ENCODE assay signal across 25 cellular contexts in genomic region chr2:14551069-14551468, GRCh38.
"Had no signal": no experiment of that assay in that cellular context is flagged by ENCODE, and none has a peak within 500 bp of the region (broad histone marks: within the 10 kb centered on the region; RNA-seq: fewer than 3 reads in every experiment).

No MANE protein-coding gene starts in this region.

- H3K4me1 ChIP-seq: pancreas, prostate gland, right lobe of liver, sigmoid colon, stomach, thyroid gland, tibial nerve, upper lobe of right lung, uterus had no signal

- DNase-seq: naive thymus-derived CD8-positive, alpha-beta T cell; nephron progenitor cell; nucleus accumbens; pancreas; retina; right cardiac atrium; right lobe of liver; sigmoid colon; small intestine; stimulated activated CD4-positive, alpha-beta T cell treated with anti-CD3 and anti-CD28 coated beads, Interleukin-15, amount 100 ng/mL, for 24 hours; stimulated activated CD4-positive, alpha-beta T cell treated with anti-CD3 and anti-CD28 coated beads, Interleukin-2, amount 100 ng/mL, for 24 hours; stimulated activated CD4-positive, alpha-beta T cell treated with anti-CD3 and anti-CD28 coated beads, Interleukin-2, amount 100 ng/mL, for 48 hours; stimulated activated CD4-positive, alpha-beta T cell treated with anti-CD3 and anti-CD28 coated beads, Interleukin-4, amount 100 ng/mL, for 24 hours; stimulated activated naive B cell treated with anti-CD40 and anti-IgM and Interleukin-4, amounts not matched to agents 10 μg/mL and 1 μg/mL and 100 μg/mL, for 72 hours; stimulated activated naive CD4-positive, alpha-beta T cell treated with Interleukin-2 at 50 U/mL for 16 hours; stomach; thyroid gland; upper lobe of right lung; uterus had no signal

- H3K27ac ChIP-seq: neutrophil, pancreas, prostate gland, right lobe of liver, sigmoid colon, stomach, thoracic aorta, thyroid gland, tibial nerve, upper lobe of right lung, uterus had no signal

- H3K9me3 ChIP-seq: neutrophil, pancreas, prostate gland, right lobe of liver, sigmoid colon, stomach, thoracic aorta, thyroid gland, tibial nerve, upper lobe of right lung, uterus had no signal

- H3K4me3 ChIP-seq: pancreas, prostate gland, right lobe of liver, sigmoid colon, stomach, thoracic aorta, thyroid gland, tibial nerve, upper lobe of right lung, uterus had no signal

- ATAC-seq: naive thymus-derived CD8-positive, alpha-beta T cell; natural killer cell treated with Interleukin-12 subunit alpha and Interleukin-12 subunit beta and Interleukin-15 and Interleukin-18, amount 100 ng/mL, for 72 hours; pancreas; right lobe of liver; stimulated activated effector memory CD8-positive, alpha-beta T cell treated with anti-CD3 and anti-CD28 coated beads, Interleukin-12 subunit alpha, Interleukin-12 subunit beta, amount 100 ng/mL, for 72 hours; stimulated activated naive B cell treated with anti-CD40 and anti-IgM and Interleukin-4, amounts not matched to agents 10 μg/mL and 1 μg/mL and 100 μg/mL, for 72 hours; upper lobe of right lung had no signal

- H3K27me3 ChIP-seq: neutrophil, pancreas, right lobe of liver, sigmoid colon, stomach, thyroid gland, tibial nerve, upper lobe of right lung, uterus had no signal

- H3K36me3 ChIP-seq: neutrophil, pancreas, prostate gland, right lobe of liver, sigmoid colon, stomach, thoracic aorta, thyroid gland, tibial nerve, upper lobe of right lung, uterus had no signal
